1 cellular context compared by ENCODE assay signal in genomic region chr15:41017051-41017735, GRCh38.
TF ChIP-seq lines count a peak whose summit lies in the region.

No MANE protein-coding gene starts in this region.

TF ChIP-seq in HepG2, 621 proteins besides CTCF, POLR2A, EP300 and RAD21:
- TF ChIP-seq, protein P1, sequence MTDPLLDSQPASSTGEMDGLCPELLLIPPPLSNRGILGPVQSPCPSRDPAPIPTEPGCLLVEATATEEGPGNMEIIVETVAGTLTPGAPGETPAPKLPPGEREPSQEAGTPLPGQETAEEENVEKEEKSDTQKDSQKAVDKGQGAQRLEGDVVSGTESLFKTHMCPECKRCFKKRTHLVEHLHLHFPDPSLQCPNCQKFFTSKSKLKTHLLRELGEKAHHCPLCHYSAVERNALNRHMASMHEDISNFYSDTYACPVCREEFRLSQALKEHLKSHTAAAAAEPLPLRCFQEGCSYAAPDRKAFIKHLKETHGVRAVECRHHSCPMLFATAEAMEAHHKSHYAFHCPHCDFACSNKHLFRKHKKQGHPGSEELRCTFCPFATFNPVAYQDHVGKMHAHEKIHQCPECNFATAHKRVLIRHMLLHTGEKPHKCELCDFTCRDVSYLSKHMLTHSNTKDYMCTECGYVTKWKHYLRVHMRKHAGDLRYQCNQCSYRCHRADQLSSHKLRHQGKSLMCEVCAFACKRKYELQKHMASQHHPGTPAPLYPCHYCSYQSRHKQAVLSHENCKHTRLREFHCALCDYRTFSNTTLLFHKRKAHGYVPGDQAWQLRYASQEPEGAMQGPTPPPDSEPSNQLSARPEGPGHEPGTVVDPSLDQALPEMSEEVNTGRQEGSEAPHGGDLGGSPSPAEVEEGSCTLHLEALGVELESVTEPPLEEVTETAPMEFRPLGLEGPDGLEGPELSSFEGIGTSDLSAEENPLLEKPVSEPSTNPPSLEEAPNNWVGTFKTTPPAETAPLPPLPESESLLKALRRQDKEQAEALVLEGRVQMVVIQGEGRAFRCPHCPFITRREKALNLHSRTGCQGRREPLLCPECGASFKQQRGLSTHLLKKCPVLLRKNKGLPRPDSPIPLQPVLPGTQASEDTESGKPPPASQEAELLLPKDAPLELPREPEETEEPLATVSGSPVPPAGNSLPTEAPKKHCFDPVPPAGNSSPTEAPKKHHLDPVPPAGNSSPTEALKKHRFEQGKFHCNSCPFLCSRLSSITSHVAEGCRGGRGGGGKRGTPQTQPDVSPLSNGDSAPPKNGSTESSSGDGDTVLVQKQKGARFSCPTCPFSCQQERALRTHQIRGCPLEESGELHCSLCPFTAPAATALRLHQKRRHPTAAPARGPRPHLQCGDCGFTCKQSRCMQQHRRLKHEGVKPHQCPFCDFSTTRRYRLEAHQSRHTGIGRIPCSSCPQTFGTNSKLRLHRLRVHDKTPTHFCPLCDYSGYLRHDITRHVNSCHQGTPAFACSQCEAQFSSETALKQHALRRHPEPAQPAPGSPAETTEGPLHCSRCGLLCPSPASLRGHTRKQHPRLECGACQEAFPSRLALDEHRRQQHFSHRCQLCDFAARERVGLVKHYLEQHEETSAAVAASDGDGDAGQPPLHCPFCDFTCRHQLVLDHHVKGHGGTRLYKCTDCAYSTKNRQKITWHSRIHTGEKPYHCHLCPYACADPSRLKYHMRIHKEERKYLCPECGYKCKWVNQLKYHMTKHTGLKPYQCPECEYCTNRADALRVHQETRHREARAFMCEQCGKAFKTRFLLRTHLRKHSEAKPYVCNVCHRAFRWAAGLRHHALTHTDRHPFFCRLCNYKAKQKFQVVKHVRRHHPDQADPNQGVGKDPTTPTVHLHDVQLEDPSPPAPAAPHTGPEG (CRISPR knock-in tag; IDR thresholded peaks at IDR 0.05), result no peak
- TF ChIP-seq FLYWCH1 (CRISPR knock-in tag; IDR thresholded peaks at IDR 0.05) (no peak), ZNF800 (CRISPR knock-in tag; IDR thresholded peaks at IDR 0.05) (no peak), RBM22 (optimal IDR thresholded peaks at IDR 0.05; ENCODE audit: low read length) (peak; percentile 31), ATM (IDR thresholded peaks at IDR 0.05; ENCODE audit: borderline replicate concordance) (no peak)
- TF ChIP-seq, protein P2, sequence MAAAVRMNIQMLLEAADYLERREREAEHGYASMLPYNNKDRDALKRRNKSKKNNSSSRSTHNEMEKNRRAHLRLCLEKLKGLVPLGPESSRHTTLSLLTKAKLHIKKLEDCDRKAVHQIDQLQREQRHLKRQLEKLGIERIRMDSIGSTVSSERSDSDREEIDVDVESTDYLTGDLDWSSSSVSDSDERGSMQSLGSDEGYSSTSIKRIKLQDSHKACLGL (CRISPR knock-in tag; IDR thresholded peaks at IDR 0.05), result no peak
